Comparison of ENCODE assay signal across 10 cellular contexts in genomic region chr3:194930439-194931204, GRCh38.
DNase-seq lines count a peak whose midpoint lies in the region; ATAC-seq and TF ChIP-seq lines count a peak whose summit lies in the region.
"Had no signal": no experiment of that assay in that cellular context is flagged by ENCODE, and none has a peak within 500 bp of the region (broad histone marks: within the 10 kb centered on the region; RNA-seq: fewer than 3 reads in every experiment).

No MANE protein-coding gene starts in this region.

- H3K9me3 ChIP-seq in SK-N-MC (ENCODE audit: low read depth, low read length) (no peaks in the 10 kb centered on the region), osteoblast (ENCODE audit: low read depth, low read length) (no peaks in the 10 kb centered on the region)
- H3K9me3 ChIP-seq in CD4-positive, alpha-beta T cell (ENCODE audit: control insufficient read depth, low read length) = no peaks in the 10 kb centered on the region
- H3K9me3 ChIP-seq: HAP-1 had no signal

- POLR2A ChIA-PET in CD4-positive, alpha-beta T cell (lab: Charles Lee) = no interaction called here

- no peak overlapping the region for H3K4me3 Mint-ChIP-seq in CD4-positive, alpha-beta T cell

- peak overlapping the region; percentile 72 for H2AFZ ChIP-seq in osteoblast (ENCODE audit: low read length)

- peaks cover 12% of the 10 kb centered on the region for H3K27me3 Mint-ChIP-seq in CD4-positive, alpha-beta T cell

- H3K4me2 ChIP-seq in osteoblast (ENCODE audit: insufficient read depth, low read length) = peak overlapping the region; percentile 36

- no peaks in the 10 kb centered on the region for H4K20me1 ChIP-seq in osteoblast (ENCODE audit: insufficient read depth, low read length)

- no peaks in the 10 kb centered on the region for H3K79me2 ChIP-seq in osteoblast (ENCODE audit: insufficient read depth, low read length)

- no peak overlapping the region for H3K27ac Mint-ChIP-seq in CD4-positive, alpha-beta T cell

- DNase-seq in Daoy (ENCODE audit: low read depth) (peak; percentile 69), SK-N-MC (ENCODE audit: low read depth, low spot score) (no peak), fibroblast of villous mesenchyme (ENCODE audit: low read depth) (peak; percentile 39), osteoblast (ENCODE audit: insufficient read length, low spot score, missing footprints) (peak; percentile 71)
- DNase-seq in CD4-positive, alpha-beta T cell = no peak
- DNase-seq: NCI-H1694 treated with DMSO at 0.1 percent for 48 hours had no signal

- H3K27me3 ChIP-seq in osteoblast (ENCODE audit: insufficient read depth, low read length) = no peaks in the 10 kb centered on the region
- H3K27me3 ChIP-seq in CD4-positive, alpha-beta T cell (ENCODE audit: control insufficient read depth, insufficient read depth, low read length) = peaks cover 2% of the 10 kb centered on the region

- peaks cover 40% of the 10 kb centered on the region for H3K4me1 ChIP-seq in osteoblast (ENCODE audit: insufficient read depth, low read length)
- H3K4me1 ChIP-seq: HAP-1 had no signal

- no peaks in the 10 kb centered on the region for H3K9me3 Mint-ChIP-seq in CD4-positive, alpha-beta T cell

- ATAC-seq in CD4-positive, alpha-beta T cell (ENCODE audit: poor library complexity) = no peak
- ATAC-seq in HG03432 (IDR thresholded peaks at IDR 0.05; ENCODE audit: unreplicated experiment) = no peak
- ATAC-seq in HG03457 (IDR thresholded peaks at IDR 0.05; ENCODE audit: unreplicated experiment) = no peak
- no peak for ATAC-seq in HG03565 (IDR thresholded peaks at IDR 0.05; ENCODE audit: unreplicated experiment)

- intact Hi-C loops in CD4-positive, alpha-beta T cell (cut with DNase I, micrococcal nuclease) = no loop called here

- H3K36me3 ChIP-seq in SK-N-MC (ENCODE audit: insufficient read depth, low read length) = no peaks in the 10 kb centered on the region
- no peaks in the 10 kb centered on the region for H3K36me3 ChIP-seq in osteoblast (ENCODE audit: insufficient read depth, low read length)
- H3K36me3 ChIP-seq: HAP-1 had no signal

- peak overlapping the region; percentile 14; the same call in 1 of the 2 replicates for H3K4me3 ChIP-seq in SK-N-MC
- H3K4me3 ChIP-seq in fibroblast of villous mesenchyme (ENCODE audit: low read depth, low read length) = no peak overlapping the region
- H3K4me3 ChIP-seq in osteoblast (ENCODE audit: insufficient read depth, low read length) = no peak overlapping the region
- H3K4me3 ChIP-seq: HAP-1 had no signal

- peak overlapping the region; percentile 67 for H3K27ac ChIP-seq in SK-N-MC
- peak overlapping the region; percentile 45 for H3K27ac ChIP-seq in osteoblast (ENCODE audit: low read depth, low read length)
- no peak overlapping the region for H3K27ac ChIP-seq in CD4-positive, alpha-beta T cell (ENCODE audit: low read depth, low read length)

- H3K4me1 Mint-ChIP-seq in CD4-positive, alpha-beta T cell (ENCODE audit: low read depth) = no peaks in the 10 kb centered on the region

- TF ChIP-seq CTCF in fibroblast of villous mesenchyme (IDR thresholded peaks at IDR 0.05; ENCODE audit: insufficient read depth, low read depth, low read length) (no peak), osteoblast (IDR thresholded peaks at IDR 0.05; ENCODE audit: extremely low read depth, low read depth, low read length) (no peak)
- no peak for TF ChIP-seq CTCF in CD4-positive, alpha-beta T cell (IDR thresholded peaks at IDR 0.05)

- peak overlapping the region; percentile 13 for H3K9ac ChIP-seq in SK-N-MC (ENCODE audit: insufficient read length)

- no peaks in the 10 kb centered on the region for H3K36me3 Mint-ChIP-seq in CD4-positive, alpha-beta T cell (ENCODE audit: low read depth)

- CTCF ChIA-PET in CD4-positive, alpha-beta T cell (lab: Charles Lee) = no interaction called here

Comparison
In these comparisons a context has a peak if more than half of its experiments do, and no peak if none do; other contexts are left out.
1. DNase-seq: peak in Daoy (single experiment), fibroblast of villous mesenchyme (single experiment) and osteoblast (single experiment); none in SK-N-MC (single experiment) and CD4-positive, alpha-beta T cell (0 of 10).